9 cellular contexts compared by ENCODE assay signal in genomic region chr2:108855194-108855593, GRCh38.
DNase-seq lines count a peak whose midpoint lies in the region; ATAC-seq and TF ChIP-seq lines count a peak whose summit lies in the region.
"Had no signal": no experiment of that assay in that cellular context is flagged by ENCODE, and none has a peak within 500 bp of the region (broad histone marks: within the 10 kb centered on the region; RNA-seq: fewer than 3 reads in every experiment).

No MANE protein-coding gene starts in this region.

- H3K27ac ChIP-seq in AG04450 (ENCODE audit: low read depth, low read length): no peak overlapping the region

- DNase-seq in AG04450 (ENCODE audit: low read depth, low spot score): no peak
- DNase-seq in RKO (ENCODE audit: low spot score): peak; percentile 41
- DNase-seq in left ventricle myocardium superior: no peak
- no peak for DNase-seq in GOT3 (lab: John Stamatoyannopoulos, UW)
- DNase-seq: NCI-H524 treated with DMSO at 0.1 percent for 48 hours had no signal

- TF ChIP-seq CTCF in AG04450 (IDR thresholded peaks at IDR 0.05; ENCODE audit: low read depth, low read length): peak; percentile 14; the same call in 1 of the 2 replicates

- intact Hi-C loops in left ventricle myocardium superior (cut with micrococcal nuclease): loop anchor here (10.0 kb wide), 1 partner anchor 130 kb away; the partner anchor contains the start of gene EDAR

- CTCF ChIA-PET in AG04450 (lab: Charles Lee): no interaction called here

- H3K4me3 ChIP-seq in AG04450 (ENCODE audit: low read depth, low read length): no peak overlapping the region

- H3K27me3 ChIP-seq in AG04450 (ENCODE audit: control insufficient read depth, insufficient read depth, low read length): no peaks in the 10 kb centered on the region

- no peaks in the 10 kb centered on the region for H3K9me3 ChIP-seq in AG04450 (ENCODE audit: control insufficient read depth, insufficient read depth, low read length)

- POLR2A ChIA-PET in AG04450 (lab: Yijun Ruan, JAX): no interaction called here

- ATAC-seq in GM18907 (IDR thresholded peaks at IDR 0.05; ENCODE audit: unreplicated experiment) (peak; percentile 42), left ventricle myocardium superior (peak; percentile 53), HG02763 (IDR thresholded peaks at IDR 0.05; ENCODE audit: unreplicated experiment) (no peak), GM18873 (IDR thresholded peaks at IDR 0.05; ENCODE audit: low FRiP score, unreplicated experiment) (no peak), GM19395 (IDR thresholded peaks at IDR 0.05; ENCODE audit: unreplicated experiment) (no peak)

Comparison
In these comparisons a context has a peak if more than half of its experiments do, and no peak if none do; other contexts are left out.
1. ATAC-seq: peak in GM18907 (single experiment) and left ventricle myocardium superior (single experiment); none in HG02763 (single experiment), GM18873 (single experiment) and GM19395 (single experiment).